ENCODE assay signal across 21 cellular contexts in the genomic region with DNA sequence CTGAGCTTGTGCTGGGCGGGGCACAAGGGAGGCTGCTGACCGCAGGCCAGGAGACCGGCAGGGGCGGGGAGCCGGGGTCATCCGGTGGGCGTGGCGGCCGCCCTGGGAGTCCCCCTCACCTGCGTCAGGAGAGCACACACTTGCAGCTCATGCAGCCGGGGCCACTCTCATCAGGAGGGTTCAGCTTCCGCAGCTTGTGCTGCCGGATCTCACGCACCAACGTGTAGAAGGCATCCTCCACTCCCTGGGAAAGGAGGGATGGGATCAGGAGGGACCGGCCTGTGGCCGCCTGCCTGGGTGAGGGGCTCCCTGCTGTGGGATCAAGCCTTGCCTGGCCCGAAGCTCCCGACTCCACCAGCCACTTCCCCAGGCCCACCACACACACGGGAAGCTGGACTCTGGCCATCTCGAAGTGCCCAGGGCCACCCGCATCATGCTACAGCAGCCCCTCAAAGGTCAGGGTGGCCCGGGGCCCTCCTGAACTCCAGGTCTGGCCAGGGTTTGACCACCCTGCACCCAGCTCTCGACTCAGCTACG. TPM values are rescaled to one million over a fixed set of nuclear protein-coding genes. Genes with fewer than 3 reads are reported as not detected.
"Had no signal": no experiment of that assay in that cellular context is flagged by ENCODE, and none has a peak within 500 bp of the region (broad histone marks: within the 10 kb centered on the region; RNA-seq: fewer than 3 reads in every experiment).

No MANE protein-coding gene starts in this region.

- DNase-seq: activated CD4-positive, alpha-beta T cell treated with anti-CD3 and anti-CD28 coated beads for 36 hours; activated CD4-positive, alpha-beta T cell treated with anti-CD3 and anti-CD28 coated beads, Interleukin-2, amount 50 U/mL, for 48 hours; dermis blood vessel endothelial cell; effector memory CD4-positive, alpha-beta T cell; nucleus accumbens; small intestine; stimulated activated CD4-positive, alpha-beta T cell treated with anti-CD3 and anti-CD28 coated beads, Interleukin-4, amount 100 ng/mL, for 1 hour; stimulated activated naive CD8-positive, alpha-beta T cell treated with anti-CD3 and anti-CD28 coated beads, Interleukin-15, amount 100 ng/mL, for 72 hours; T-helper 2 cell; trophoblast cell; WERI-Rb-1 had no signal

- H3K27ac ChIP-seq: esophagus muscularis mucosa, suprapubic skin, vagina, WERI-Rb-1 had no signal

- H3K27me3 Mint-ChIP-seq: activated CD4-positive, alpha-beta T cell treated with anti-CD3 and anti-CD28 coated beads for 36 hours; activated naive CD8-positive, alpha-beta T cell; progenitor cell of endocrine pancreas; stimulated activated naive CD8-positive, alpha-beta T cell treated with anti-CD3 and anti-CD28 coated beads, Interleukin-15, amount 100 ng/mL, for 72 hours had no signal

- H3K9me3 Mint-ChIP-seq: mesothelial cell of epicardium; nephron; stimulated activated naive CD8-positive, alpha-beta T cell treated with anti-CD3 and anti-CD28 coated beads, Interleukin-15, amount 100 ng/mL, for 72 hours had no signal

- ATAC-seq: activated CD4-positive, alpha-beta T cell treated with anti-CD3 and anti-CD28 coated beads for 36 hours; right cardiac atrium; stimulated activated naive CD8-positive, alpha-beta T cell treated with anti-CD3 and anti-CD28 coated beads, Interleukin-15, amount 100 ng/mL, for 72 hours had no signal

- H3K36me3 Mint-ChIP-seq: activated naive CD8-positive, alpha-beta T cell had no signal

- H3K27me3 ChIP-seq: suprapubic skin, vagina had no signal

- H3K9me3 ChIP-seq: esophagus muscularis mucosa, suprapubic skin, vagina had no signal

- H3K4me3 Mint-ChIP-seq: activated CD4-positive, alpha-beta T cell treated with anti-CD3 and anti-CD28 coated beads for 36 hours; activated naive CD8-positive, alpha-beta T cell; mesothelial cell of epicardium had no signal

- H3K27ac Mint-ChIP-seq: activated CD4-positive, alpha-beta T cell treated with anti-CD3 and anti-CD28 coated beads for 36 hours; activated naive CD8-positive, alpha-beta T cell; nephron; progenitor cell of endocrine pancreas; stimulated activated naive CD8-positive, alpha-beta T cell treated with anti-CD3 and anti-CD28 coated beads, Interleukin-15, amount 100 ng/mL, for 72 hours had no signal

- H3K4me3 ChIP-seq: esophagus muscularis mucosa, lung, vagina had no signal

RNA-seq across cellular contexts. Expression of a gene that starts 28.0 kb away (rescaled TPM):
- total RNA-seq: cerebellum had no signal
